1 cellular context compared by ENCODE assay signal in the genomic region with DNA sequence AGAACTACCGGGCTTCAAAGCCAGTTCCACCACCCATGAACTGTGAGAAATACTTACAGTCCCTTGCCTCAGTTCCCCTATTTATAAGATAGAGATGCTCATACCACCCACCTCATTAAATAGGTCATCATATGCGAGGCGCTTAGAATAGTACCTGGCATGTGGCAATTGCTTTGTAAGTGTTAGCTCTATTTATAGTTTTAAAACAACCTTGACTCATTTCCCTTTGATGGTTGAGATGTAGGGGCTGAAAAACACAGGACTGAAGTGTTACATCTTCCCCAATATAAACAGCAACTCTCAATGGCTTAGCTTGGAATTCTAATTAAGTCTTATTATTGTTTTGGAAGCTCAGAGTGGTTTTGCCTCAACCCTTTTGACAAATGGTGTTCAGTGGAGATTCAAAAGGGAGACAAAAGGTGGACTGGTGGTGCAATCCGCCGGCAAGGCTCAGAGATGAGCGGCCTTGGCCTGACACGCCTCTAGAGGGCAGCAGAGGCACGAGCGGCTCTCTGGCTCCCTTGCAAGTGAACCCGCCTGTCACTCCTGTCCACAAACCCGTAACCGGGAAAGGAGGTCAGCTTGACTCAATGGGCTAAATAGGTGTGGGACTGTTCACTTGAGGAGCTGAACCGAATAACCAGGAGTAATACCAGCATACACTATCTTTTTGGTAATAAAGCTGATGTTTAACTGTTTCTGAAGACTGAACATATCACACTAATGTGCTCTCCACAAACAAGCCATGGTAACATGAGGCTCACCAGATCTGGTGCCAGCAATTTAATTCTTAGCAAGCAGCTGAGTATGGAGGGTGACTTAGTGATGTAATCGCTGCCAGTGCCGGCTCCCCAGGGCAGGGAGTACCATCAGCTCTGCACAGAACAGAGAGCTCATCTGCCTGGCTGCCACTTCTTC.
TF ChIP-seq lines count a peak whose summit lies in the region.

No MANE protein-coding gene starts in this region.

TF ChIP-seq in HEK293, 187 proteins besides CTCF, POLR2A, EP300 and RAD21 (continued from another document and continues in another):
- TF ChIP-seq, protein P1, sequence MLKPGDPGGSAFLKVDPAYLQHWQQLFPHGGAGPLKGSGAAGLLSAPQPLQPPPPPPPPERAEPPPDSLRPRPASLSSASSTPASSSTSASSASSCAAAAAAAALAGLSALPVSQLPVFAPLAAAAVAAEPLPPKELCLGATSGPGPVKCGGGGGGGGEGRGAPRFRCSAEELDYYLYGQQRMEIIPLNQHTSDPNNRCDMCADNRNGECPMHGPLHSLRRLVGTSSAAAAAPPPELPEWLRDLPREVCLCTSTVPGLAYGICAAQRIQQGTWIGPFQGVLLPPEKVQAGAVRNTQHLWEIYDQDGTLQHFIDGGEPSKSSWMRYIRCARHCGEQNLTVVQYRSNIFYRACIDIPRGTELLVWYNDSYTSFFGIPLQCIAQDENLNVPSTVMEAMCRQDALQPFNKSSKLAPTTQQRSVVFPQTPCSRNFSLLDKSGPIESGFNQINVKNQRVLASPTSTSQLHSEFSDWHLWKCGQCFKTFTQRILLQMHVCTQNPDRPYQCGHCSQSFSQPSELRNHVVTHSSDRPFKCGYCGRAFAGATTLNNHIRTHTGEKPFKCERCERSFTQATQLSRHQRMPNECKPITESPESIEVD (tag by site-specific recombination; IDR thresholded peaks at IDR 0.05), result no peak
- no peak for TF ChIP-seq ZNF292 (tag by site-specific recombination; IDR thresholded peaks at IDR 0.05; ENCODE audit: borderline replicate concordance, low read depth)
- TF ChIP-seq, protein P2, sequence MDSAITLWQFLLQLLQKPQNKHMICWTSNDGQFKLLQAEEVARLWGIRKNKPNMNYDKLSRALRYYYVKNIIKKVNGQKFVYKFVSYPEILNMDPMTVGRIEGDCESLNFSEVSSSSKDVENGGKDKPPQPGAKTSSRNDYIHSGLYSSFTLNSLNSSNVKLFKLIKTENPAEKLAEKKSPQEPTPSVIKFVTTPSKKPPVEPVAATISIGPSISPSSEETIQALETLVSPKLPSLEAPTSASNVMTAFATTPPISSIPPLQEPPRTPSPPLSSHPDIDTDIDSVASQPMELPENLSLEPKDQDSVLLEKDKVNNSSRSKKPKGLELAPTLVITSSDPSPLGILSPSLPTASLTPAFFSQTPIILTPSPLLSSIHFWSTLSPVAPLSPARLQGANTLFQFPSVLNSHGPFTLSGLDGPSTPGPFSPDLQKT (IDR thresholded peaks at IDR 0.05; ENCODE audit: borderline replicate concordance, low read depth, low read length), result no peak
- no peak for TF ChIP-seq ZNF48 (tag by site-specific recombination; IDR thresholded peaks at IDR 0.05)
- peak; percentile 81; the same call in 1 of the 2 replicates for TF ChIP-seq ZNF2 (tag by site-specific recombination; IDR thresholded peaks at IDR 0.05)
- TF ChIP-seq OVOL3 (tag by site-specific recombination; IDR thresholded peaks at IDR 0.05), result no peak
- TF ChIP-seq KLF9 (tag by site-specific recombination; IDR thresholded peaks at IDR 0.05; ENCODE audit: low read depth), result no peak
- TF ChIP-seq ZBTB49 (tag by site-specific recombination; IDR thresholded peaks at IDR 0.05; ENCODE audit: low read depth), result no peak
- TF ChIP-seq ZNF514 (tag by site-specific recombination; IDR thresholded peaks at IDR 0.05), result no peak
- no peak for TF ChIP-seq GLI4 (tag by site-specific recombination; IDR thresholded peaks at IDR 0.05)
- TF ChIP-seq MYNN (tag by site-specific recombination; IDR thresholded peaks at IDR 0.05; ENCODE audit: borderline replicate concordance), result no peak
- no peak for TF ChIP-seq ZNF239 (tag by site-specific recombination; IDR thresholded peaks at IDR 0.05)
- TF ChIP-seq ZNF248 (tag by site-specific recombination; IDR thresholded peaks at IDR 0.05), result no peak
- TF ChIP-seq ZBTB1 (tag by site-specific recombination; IDR thresholded peaks at IDR 0.05), result no peak
- TF ChIP-seq SP7 (tag by site-specific recombination; IDR thresholded peaks at IDR 0.05), result peak; percentile 54
- TF ChIP-seq ZBTB7A (tag by site-specific recombination; IDR thresholded peaks at IDR 0.05; ENCODE audit: low read depth), result no peak
- TF ChIP-seq ZNF610 (tag by site-specific recombination; IDR thresholded peaks at IDR 0.05; ENCODE audit: borderline replicate concordance), result 0 out of 2 replicates have a peak, but pooled peaks have one; percentile 25
- no peak for TF ChIP-seq ZNF548 (tag by site-specific recombination; IDR thresholded peaks at IDR 0.05)
- no peak for TF ChIP-seq ZBTB20 (tag by site-specific recombination; IDR thresholded peaks at IDR 0.05)
- TF ChIP-seq ZNF121 (tag by site-specific recombination; IDR thresholded peaks at IDR 0.05), result no peak
- TF ChIP-seq IKZF3 (tag by site-specific recombination; IDR thresholded peaks at IDR 0.05), result peak; percentile 25; the same call in 1 of the 2 replicates
- TF ChIP-seq ZNF24 (tag by site-specific recombination; IDR thresholded peaks at IDR 0.05), result peak; percentile 24; the same call in 1 of the 2 replicates
- no peak for TF ChIP-seq ZNF398 (tag by site-specific recombination; IDR thresholded peaks at IDR 0.05)
- peak; percentile 60 for TF ChIP-seq ZNF335 (tag by site-specific recombination; conservative IDR thresholded peaks at IDR 0.05)
- TF ChIP-seq ZBTB26 (tag by site-specific recombination; optimal IDR thresholded peaks at IDR 0.05), result peak; percentile 34
- no peak for TF ChIP-seq ZNF670 (tag by site-specific recombination; IDR thresholded peaks at IDR 0.05; ENCODE audit: low read depth)
- TF ChIP-seq ZNF792 (tag by site-specific recombination; IDR thresholded peaks at IDR 0.05), result 0 out of 2 replicates have a peak, but pooled peaks have one; percentile 58
- peak; percentile 42; the same call in 1 of the 2 replicates for TF ChIP-seq ZNF558 (tag by site-specific recombination; IDR thresholded peaks at IDR 0.05)
- TF ChIP-seq AEBP2 (tag by site-specific recombination; IDR thresholded peaks at IDR 0.05; ENCODE audit: borderline replicate concordance), result no peak
- TF ChIP-seq, protein P3, sequence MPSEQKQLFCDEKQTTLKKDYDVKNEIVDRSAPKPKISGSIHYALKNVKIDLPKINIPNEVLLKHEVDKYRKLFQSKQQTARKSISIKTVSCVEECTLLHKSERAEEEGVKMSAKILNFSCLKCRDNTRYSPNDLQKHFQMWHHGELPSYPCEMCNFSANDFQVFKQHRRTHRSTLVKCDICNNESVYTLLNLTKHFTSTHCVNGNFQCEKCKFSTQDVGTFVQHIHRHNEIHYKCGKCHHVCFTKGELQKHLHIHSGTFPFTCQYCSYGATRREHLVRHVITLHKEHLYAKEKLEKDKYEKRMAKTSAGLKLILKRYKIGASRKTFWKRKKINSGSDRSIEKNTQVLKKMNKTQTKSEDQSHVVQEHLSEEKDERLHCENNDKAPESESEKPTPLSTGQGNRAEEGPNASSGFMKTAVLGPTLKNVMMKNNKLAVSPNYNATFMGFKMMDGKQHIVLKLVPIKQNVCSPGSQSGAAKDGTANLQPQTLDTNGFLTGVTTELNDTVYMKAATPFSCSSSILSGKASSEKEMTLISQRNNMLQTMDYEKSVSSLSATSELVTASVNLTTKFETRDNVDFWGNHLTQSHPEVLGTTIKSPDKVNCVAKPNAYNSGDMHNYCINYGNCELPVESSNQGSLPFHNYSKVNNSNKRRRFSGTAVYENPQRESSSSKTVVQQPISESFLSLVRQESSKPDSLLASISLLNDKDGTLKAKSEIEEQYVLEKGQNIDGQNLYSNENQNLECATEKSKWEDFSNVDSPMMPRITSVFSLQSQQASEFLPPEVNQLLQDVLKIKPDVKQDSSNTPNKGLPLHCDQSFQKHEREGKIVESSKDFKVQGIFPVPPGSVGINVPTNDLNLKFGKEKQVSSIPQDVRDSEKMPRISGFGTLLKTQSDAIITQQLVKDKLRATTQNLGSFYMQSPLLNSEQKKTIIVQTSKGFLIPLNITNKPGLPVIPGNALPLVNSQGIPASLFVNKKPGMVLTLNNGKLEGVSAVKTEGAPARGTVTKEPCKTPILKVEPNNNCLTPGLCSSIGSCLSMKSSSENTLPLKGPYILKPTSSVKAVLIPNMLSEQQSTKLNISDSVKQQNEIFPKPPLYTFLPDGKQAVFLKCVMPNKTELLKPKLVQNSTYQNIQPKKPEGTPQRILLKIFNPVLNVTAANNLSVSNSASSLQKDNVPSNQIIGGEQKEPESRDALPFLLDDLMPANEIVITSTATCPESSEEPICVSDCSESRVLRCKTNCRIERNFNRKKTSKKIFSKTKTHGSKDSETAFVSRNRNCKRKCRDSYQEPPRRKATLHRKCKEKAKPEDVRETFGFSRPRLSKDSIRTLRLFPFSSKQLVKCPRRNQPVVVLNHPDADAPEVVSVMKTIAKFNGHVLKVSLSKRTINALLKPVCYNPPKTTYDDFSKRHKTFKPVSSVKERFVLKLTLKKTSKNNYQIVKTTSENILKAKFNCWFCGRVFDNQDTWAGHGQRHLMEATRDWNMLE (tag by site-specific recombination; conservative IDR thresholded peaks at IDR 0.05; ENCODE audit: low read depth), result 0 out of 2 replicates have a peak, but pooled peaks have one; percentile 32
- no peak for TF ChIP-seq ZNF777 (tag by site-specific recombination; IDR thresholded peaks at IDR 0.05; ENCODE audit: borderline replicate concordance)
- peak; percentile 40; the same call in 1 of the 2 replicates for TF ChIP-seq ZNF843 (tag by site-specific recombination; IDR thresholded peaks at IDR 0.05)
- TF ChIP-seq ZNF510 (tag by site-specific recombination; IDR thresholded peaks at IDR 0.05; ENCODE audit: insufficient replicate concordance), result no peak
- TF ChIP-seq ZNF426 (tag by site-specific recombination; IDR thresholded peaks at IDR 0.05), result no peak
- TF ChIP-seq ZNF596 (tag by site-specific recombination; IDR thresholded peaks at IDR 0.05), result no peak
- no peak for TF ChIP-seq RBAK (tag by site-specific recombination; IDR thresholded peaks at IDR 0.05)
- TF ChIP-seq MEIS1 (CRISPR knock-in tag; IDR thresholded peaks at IDR 0.05; ENCODE audit: borderline replicate concordance), result no peak
- TF ChIP-seq ZNF600 (tag by site-specific recombination; IDR thresholded peaks at IDR 0.05), result peak; percentile 92
- TF ChIP-seq ZNF302 (tag by site-specific recombination; IDR thresholded peaks at IDR 0.05; ENCODE audit: low read depth), result no peak
- no peak for TF ChIP-seq ZNF530 (tag by site-specific recombination; IDR thresholded peaks at IDR 0.05; ENCODE audit: low read depth)
- peak; percentile 76 for TF ChIP-seq ZNF629 (tag by site-specific recombination; IDR thresholded peaks at IDR 0.05)
- TF ChIP-seq KLF16 (tag by site-specific recombination; IDR thresholded peaks at IDR 0.05), result 0 out of 2 replicates have a peak, but pooled peaks have one; percentile 24
- TF ChIP-seq ZNF16 (tag by site-specific recombination; IDR thresholded peaks at IDR 0.05; ENCODE audit: low read depth), result no peak
- no peak for TF ChIP-seq TCF7L2 (IDR thresholded peaks at IDR 0.05; ENCODE audit: borderline replicate concordance, low read depth, low read length)
- TF ChIP-seq ZNF658 (tag by site-specific recombination; IDR thresholded peaks at IDR 0.05), result no peak
- no peak for TF ChIP-seq ZIC2 (tag by site-specific recombination; IDR thresholded peaks at IDR 0.05)
- no peak for TF ChIP-seq ZNF266 (tag by site-specific recombination; IDR thresholded peaks at IDR 0.05; ENCODE audit: low read depth)
